Comparison of ENCODE assay signal across 1 cellular context in the genomic region with DNA sequence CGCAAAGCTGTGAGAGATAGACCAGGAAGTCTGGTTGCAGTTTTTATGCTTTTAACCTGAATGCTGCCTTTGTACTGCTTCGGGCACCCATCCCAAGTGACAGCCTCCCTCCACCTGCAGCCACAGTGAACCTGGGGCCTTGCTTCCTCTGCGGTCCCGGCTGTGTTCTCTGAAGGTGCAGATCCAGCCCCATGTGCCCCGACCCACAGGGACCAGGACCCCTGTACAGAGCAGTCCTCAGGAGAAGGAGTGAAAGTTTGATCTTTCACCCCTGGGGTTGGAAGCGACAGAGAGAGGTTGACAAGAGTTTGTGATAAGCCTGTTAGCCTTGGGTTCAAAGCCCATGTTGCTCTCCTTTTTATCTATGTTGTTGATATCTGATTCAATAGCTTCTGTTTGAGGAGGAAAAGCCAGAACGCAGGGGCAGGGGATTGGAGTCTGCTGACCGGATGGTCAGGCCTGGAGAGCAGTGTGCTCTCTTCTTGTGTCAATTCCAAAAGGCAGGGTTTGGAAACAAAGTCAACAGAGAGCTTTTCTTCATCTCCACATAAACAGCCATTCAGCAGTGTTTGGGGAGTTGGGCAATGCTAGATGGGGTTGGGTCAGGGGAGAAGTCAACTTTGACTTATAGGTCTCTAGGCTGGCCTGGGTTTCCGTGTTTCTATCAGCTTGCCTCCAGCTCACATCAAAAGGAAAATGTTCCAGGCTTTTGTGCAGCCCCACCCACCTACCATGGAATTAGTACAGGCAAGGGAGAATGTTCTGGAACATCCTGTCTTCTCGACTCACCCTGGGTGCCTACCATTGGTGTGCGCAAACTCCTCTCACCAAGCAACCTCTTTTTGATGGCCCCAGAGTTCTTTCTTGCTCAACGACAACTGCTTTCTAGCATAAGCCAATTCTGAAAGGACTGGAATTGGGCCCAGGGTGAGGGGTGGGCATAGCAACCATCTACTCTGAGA.
A peak's percentile ranks its signal among the peaks of the same experiment; 100 is the strongest.
TF ChIP-seq lines count a peak whose summit lies in the region.

No MANE protein-coding gene starts in this region.

TF ChIP-seq in HepG2, 621 proteins besides CTCF, POLR2A, EP300 and RAD21 (continued from another document and continues in another):
- TF ChIP-seq DNMT3B (CRISPR knock-in tag; conservative IDR thresholded peaks at IDR 0.05) (peak; percentile 89), MAFF (IDR thresholded peaks at IDR 0.05; ENCODE audit: low read depth, low read length) (peak; percentile 68), SKI (IDR thresholded peaks at IDR 0.05; ENCODE audit: partially characterized antibody) (peak; percentile 91), JARID2 (CRISPR knock-in tag; IDR thresholded peaks at IDR 0.05; ENCODE audit: insufficient replicate concordance) (peak; percentile 69), ZNF619 (CRISPR knock-in tag; IDR thresholded peaks at IDR 0.05) (no peak), FLYWCH1 (CRISPR knock-in tag; IDR thresholded peaks at IDR 0.05) (0 out of 2 replicates have a peak, but pooled peaks have one; percentile 32), SIX4 (CRISPR knock-in tag; IDR thresholded peaks at IDR 0.05) (peak; percentile 91; the same call in 1 of the 2 replicates), ZC3H13 (CRISPR knock-in tag; IDR thresholded peaks at IDR 0.05) (peak; percentile 79), NR2F1 (CRISPR knock-in tag; IDR thresholded peaks at IDR 0.05) (peak; percentile 86 to 96), NKX3-1 (CRISPR knock-in tag; IDR thresholded peaks at IDR 0.05) (peak; percentile 85; the same call in 1 of the 2 replicates), GABPA (IDR thresholded peaks at IDR 0.05; ENCODE audit: low read depth, low read length) (no peak), GABPA (CRISPR knock-in tag; IDR thresholded peaks at IDR 0.05; ENCODE audit: low read depth) (no peak), ZNF839 (CRISPR knock-in tag; IDR thresholded peaks at IDR 0.05; ENCODE audit: borderline replicate concordance) (no peak), ZNF713 (CRISPR knock-in tag; IDR thresholded peaks at IDR 0.05) (no peak), KDM3A (CRISPR knock-in tag; IDR thresholded peaks at IDR 0.05; ENCODE audit: low read depth) (peak; percentile 96; the same call in 1 of the 2 replicates), KDM5B (CRISPR knock-in tag; IDR thresholded peaks at IDR 0.05; ENCODE audit: borderline replicate concordance) (peak; percentile 60), ZNF20 (CRISPR knock-in tag; IDR thresholded peaks at IDR 0.05) (no peak), ZNF329 (CRISPR knock-in tag; IDR thresholded peaks at IDR 0.05; ENCODE audit: low read depth) (no peak; the same call in 1 of the 2 replicates), KDM6A (CRISPR knock-in tag; IDR thresholded peaks at IDR 0.05; ENCODE audit: low read depth) (peak; percentile 92), PITX1 (CRISPR knock-in tag; IDR thresholded peaks at IDR 0.05) (peak; percentile 98), ZNF335 (CRISPR knock-in tag; IDR thresholded peaks at IDR 0.05) (peak; percentile 85), ZNF564 (CRISPR knock-in tag; IDR thresholded peaks at IDR 0.05) (0 out of 2 replicates have a peak, but pooled peaks have one; percentile 36), SPEN (CRISPR knock-in tag; IDR thresholded peaks at IDR 0.05; ENCODE audit: low read depth) (peak; percentile 62; the same call in 1 of the 2 replicates), ZSCAN31 (CRISPR knock-in tag; IDR thresholded peaks at IDR 0.05; ENCODE audit: low read depth) (peak; percentile 34; the same call in 1 of the 2 replicates), ZSCAN21 (CRISPR knock-in tag; IDR thresholded peaks at IDR 0.05; ENCODE audit: borderline replicate concordance) (peak; percentile 52), XRCC5 (optimal IDR thresholded peaks at IDR 0.05; ENCODE audit: low read length) (no peak), YY1 (IDR thresholded peaks at IDR 0.05; ENCODE audit: insufficient read depth, insufficient replicate concordance, low read depth, low read length) (peak; percentile 40), SP2 (CRISPR knock-in tag; IDR thresholded peaks at IDR 0.05) (no peak), ELF1 (CRISPR knock-in tag; IDR thresholded peaks at IDR 0.05) (peak; percentile 75), ZBTB20 (CRISPR knock-in tag; IDR thresholded peaks at IDR 0.05; ENCODE audit: borderline replicate concordance, low read depth) (peak; percentile 94; the same call in 1 of the 2 replicates), KDM1A (CRISPR knock-in tag; IDR thresholded peaks at IDR 0.05) (no peak), ZNF660 (CRISPR knock-in tag; IDR thresholded peaks at IDR 0.05; ENCODE audit: borderline replicate concordance, low read depth) (no peak), ONECUT2 (CRISPR knock-in tag; IDR thresholded peaks at IDR 0.05) (peak; percentile 84), ZNF766 (CRISPR knock-in tag; IDR thresholded peaks at IDR 0.05; ENCODE audit: borderline replicate concordance) (peak; percentile 71), PHF21A (CRISPR knock-in tag; IDR thresholded peaks at IDR 0.05) (peak; percentile 97), SYNCRIP (IDR thresholded peaks at IDR 0.05; ENCODE audit: insufficient read depth, low read depth, low read length) (no peak), ZNF317 (CRISPR knock-in tag; IDR thresholded peaks at IDR 0.05) (peak; percentile 72), ZNF615 (CRISPR knock-in tag; IDR thresholded peaks at IDR 0.05; ENCODE audit: borderline replicate concordance) (peak; percentile 94; the same call in 1 of the 2 replicates), SMARCE1 (IDR thresholded peaks at IDR 0.05; ENCODE audit: borderline replicate concordance) (no peak), ETV6 (CRISPR knock-in tag; conservative IDR thresholded peaks at IDR 0.05) (peak; percentile 90; the same call in 1 of the 2 replicates), ZNF367 (CRISPR knock-in tag; IDR thresholded peaks at IDR 0.05; ENCODE audit: borderline replicate concordance) (0 out of 2 replicates have a peak, but pooled peaks have one; percentile 36), ZNF546 (CRISPR knock-in tag; conservative IDR thresholded peaks at IDR 0.05) (no peak), ZNF282 (IDR thresholded peaks at IDR 0.05; ENCODE audit: partially characterized antibody) (no peak), ATF7 (IDR thresholded peaks at IDR 0.05) (0 out of 2 replicates have a peak, but pooled peaks have one; percentile 7), ATF7 (CRISPR knock-in tag; IDR thresholded peaks at IDR 0.05) (peak; percentile 88), ZNF749 (CRISPR knock-in tag; IDR thresholded peaks at IDR 0.05; ENCODE audit: borderline replicate concordance) (peak; percentile 37), CEBPB (IDR thresholded peaks at IDR 0.05; ENCODE audit: borderline replicate concordance, low read depth, low read length) (peak; percentile 99), ZNF430 (CRISPR knock-in tag; IDR thresholded peaks at IDR 0.05) (peak; percentile 94; the same call in 1 of the 2 replicates), ZFAT (CRISPR knock-in tag; conservative IDR thresholded peaks at IDR 0.05) (no peak), NFKBIZ (CRISPR knock-in tag; IDR thresholded peaks at IDR 0.05) (peak; percentile 97; the same call in 1 of the 2 replicates)
- TF ChIP-seq, protein P1, sequence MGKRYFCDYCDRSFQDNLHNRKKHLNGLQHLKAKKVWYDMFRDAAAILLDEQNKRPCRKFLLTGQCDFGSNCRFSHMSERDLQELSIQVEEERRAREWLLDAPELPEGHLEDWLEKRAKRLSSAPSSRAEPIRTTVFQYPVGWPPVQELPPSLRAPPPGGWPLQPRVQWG (CRISPR knock-in tag; IDR thresholded peaks at IDR 0.05; ENCODE audit: borderline replicate concordance, low read depth) = no peak
- TF ChIP-seq, protein P2, sequence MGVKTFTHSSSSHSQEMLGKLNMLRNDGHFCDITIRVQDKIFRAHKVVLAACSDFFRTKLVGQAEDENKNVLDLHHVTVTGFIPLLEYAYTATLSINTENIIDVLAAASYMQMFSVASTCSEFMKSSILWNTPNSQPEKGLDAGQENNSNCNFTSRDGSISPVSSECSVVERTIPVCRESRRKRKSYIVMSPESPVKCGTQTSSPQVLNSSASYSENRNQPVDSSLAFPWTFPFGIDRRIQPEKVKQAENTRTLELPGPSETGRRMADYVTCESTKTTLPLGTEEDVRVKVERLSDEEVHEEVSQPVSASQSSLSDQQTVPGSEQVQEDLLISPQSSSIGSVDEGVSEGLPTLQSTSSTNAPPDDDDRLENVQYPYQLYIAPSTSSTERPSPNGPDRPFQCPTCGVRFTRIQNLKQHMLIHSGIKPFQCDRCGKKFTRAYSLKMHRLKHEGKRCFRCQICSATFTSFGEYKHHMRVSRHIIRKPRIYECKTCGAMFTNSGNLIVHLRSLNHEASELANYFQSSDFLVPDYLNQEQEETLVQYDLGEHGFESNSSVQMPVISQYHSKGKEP (CRISPR knock-in tag; IDR thresholded peaks at IDR 0.05) = no peak; the same call in 1 of the 2 replicates
- TF ChIP-seq, protein P3, sequence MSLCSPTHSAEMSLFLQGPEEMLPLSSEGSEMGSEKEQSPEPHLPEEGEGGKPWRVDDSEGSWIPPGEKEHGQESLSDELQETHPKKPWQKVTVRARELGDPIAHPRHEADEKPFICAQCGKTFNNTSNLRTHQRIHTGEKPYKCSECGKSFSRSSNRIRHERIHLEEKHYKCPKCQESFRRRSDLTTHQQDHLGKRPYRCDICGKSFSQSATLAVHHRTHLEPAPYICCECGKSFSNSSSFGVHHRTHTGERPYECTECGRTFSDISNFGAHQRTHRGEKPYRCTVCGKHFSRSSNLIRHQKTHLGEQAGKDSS (CRISPR knock-in tag; IDR thresholded peaks at IDR 0.05; ENCODE audit: borderline replicate concordance, low read depth) = peak; percentile 80
- TF ChIP-seq, protein P4, sequence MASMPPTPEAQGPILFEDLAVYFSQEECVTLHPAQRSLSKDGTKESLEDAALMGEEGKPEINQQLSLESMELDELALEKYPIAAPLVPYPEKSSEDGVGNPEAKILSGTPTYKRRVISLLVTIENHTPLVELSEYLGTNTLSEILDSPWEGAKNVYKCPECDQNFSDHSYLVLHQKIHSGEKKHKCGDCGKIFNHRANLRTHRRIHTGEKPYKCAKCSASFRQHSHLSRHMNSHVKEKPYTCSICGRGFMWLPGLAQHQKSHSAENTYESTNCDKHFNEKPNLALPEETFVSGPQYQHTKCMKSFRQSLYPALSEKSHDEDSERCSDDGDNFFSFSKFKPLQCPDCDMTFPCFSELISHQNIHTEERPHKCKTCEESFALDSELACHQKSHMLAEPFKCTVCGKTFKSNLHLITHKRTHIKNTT (CRISPR knock-in tag; IDR thresholded peaks at IDR 0.05) = no peak
- TF ChIP-seq, protein P5, sequence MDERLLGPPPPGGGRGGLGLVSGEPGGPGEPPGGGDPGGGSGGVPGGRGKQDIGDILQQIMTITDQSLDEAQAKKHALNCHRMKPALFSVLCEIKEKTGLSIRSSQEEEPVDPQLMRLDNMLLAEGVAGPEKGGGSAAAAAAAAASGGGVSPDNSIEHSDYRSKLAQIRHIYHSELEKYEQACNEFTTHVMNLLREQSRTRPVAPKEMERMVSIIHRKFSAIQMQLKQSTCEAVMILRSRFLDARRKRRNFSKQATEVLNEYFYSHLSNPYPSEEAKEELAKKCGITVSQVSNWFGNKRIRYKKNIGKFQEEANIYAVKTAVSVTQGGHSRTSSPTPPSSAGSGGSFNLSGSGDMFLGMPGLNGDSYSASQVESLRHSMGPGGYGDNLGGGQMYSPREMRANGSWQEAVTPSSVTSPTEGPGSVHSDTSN (CRISPR knock-in tag; IDR thresholded peaks at IDR 0.05) = peak; percentile 50; the same call in 1 of the 2 replicates
- TF ChIP-seq, protein P6, sequence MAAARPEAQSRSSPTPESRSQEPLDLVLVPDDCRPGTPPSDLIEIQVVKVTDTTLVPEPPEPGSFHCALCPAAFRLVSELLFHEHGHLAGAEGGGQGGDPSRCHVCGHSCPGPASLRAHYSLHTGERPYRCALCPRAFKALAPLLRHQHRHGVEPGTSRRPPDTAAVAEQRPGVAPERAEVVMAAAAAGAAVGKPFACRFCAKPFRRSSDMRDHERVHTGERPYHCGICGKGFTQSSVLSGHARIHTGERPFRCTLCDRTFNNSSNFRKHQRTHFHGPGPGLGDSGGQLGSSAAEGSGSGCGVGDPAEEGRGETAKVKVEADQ (CRISPR knock-in tag; IDR thresholded peaks at IDR 0.05; ENCODE audit: borderline replicate concordance) = no peak; the same call in 1 of the 2 replicates
- TF ChIP-seq, protein P7, sequence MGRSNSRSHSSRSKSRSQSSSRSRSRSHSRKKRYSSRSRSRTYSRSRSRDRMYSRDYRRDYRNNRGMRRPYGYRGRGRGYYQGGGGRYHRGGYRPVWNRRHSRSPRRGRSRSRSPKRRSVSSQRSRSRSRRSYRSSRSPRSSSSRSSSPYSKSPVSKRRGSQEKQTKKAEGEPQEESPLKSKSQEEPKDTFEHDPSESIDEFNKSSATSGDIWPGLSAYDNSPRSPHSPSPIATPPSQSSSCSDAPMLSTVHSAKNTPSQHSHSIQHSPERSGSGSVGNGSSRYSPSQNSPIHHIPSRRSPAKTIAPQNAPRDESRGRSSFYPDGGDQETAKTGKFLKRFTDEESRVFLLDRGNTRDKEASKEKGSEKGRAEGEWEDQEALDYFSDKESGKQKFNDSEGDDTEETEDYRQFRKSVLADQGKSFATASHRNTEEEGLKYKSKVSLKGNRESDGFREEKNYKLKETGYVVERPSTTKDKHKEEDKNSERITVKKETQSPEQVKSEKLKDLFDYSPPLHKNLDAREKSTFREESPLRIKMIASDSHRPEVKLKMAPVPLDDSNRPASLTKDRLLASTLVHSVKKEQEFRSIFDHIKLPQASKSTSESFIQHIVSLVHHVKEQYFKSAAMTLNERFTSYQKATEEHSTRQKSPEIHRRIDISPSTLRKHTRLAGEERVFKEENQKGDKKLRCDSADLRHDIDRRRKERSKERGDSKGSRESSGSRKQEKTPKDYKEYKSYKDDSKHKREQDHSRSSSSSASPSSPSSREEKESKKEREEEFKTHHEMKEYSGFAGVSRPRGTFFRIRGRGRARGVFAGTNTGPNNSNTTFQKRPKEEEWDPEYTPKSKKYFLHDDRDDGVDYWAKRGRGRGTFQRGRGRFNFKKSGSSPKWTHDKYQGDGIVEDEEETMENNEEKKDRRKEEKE (IDR thresholded peaks at IDR 0.05) = no peak
- TF ChIP-seq, protein P8, sequence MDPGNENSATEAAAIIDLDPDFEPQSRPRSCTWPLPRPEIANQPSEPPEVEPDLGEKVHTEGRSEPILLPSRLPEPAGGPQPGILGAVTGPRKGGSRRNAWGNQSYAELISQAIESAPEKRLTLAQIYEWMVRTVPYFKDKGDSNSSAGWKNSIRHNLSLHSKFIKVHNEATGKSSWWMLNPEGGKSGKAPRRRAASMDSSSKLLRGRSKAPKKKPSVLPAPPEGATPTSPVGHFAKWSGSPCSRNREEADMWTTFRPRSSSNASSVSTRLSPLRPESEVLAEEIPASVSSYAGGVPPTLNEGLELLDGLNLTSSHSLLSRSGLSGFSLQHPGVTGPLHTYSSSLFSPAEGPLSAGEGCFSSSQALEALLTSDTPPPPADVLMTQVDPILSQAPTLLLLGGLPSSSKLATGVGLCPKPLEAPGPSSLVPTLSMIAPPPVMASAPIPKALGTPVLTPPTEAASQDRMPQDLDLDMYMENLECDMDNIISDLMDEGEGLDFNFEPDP (CRISPR knock-in tag; conservative IDR thresholded peaks at IDR 0.05) = peak; percentile 94; the same call in 1 of the 2 replicates
- TF ChIP-seq, protein P9, sequence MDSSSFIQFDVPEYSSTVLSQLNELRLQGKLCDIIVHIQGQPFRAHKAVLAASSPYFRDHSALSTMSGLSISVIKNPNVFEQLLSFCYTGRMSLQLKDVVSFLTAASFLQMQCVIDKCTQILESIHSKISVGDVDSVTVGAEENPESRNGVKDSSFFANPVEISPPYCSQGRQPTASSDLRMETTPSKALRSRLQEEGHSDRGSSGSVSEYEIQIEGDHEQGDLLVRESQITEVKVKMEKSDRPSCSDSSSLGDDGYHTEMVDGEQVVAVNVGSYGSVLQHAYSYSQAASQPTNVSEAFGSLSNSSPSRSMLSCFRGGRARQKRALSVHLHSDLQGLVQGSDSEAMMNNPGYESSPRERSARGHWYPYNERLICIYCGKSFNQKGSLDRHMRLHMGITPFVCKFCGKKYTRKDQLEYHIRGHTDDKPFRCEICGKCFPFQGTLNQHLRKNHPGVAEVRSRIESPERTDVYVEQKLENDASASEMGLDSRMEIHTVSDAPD (CRISPR knock-in tag; IDR thresholded peaks at IDR 0.05) = peak; percentile 82
